8 cellular contexts compared by ENCODE assay signal in genomic region chr3:128068156-128068620, GRCh38. TPM values are rescaled to one million over a fixed set of nuclear protein-coding genes. Genes with fewer than 3 reads are reported as not detected.
DNase-seq lines count a peak whose midpoint lies in the region; ATAC-seq and FAIRE-seq lines count a peak whose summit lies in the region.

No MANE protein-coding gene starts in this region.

- POLR2A ChIA-PET in activated naive CD8-positive, alpha-beta T cell treated with anti-CD3 and anti-CD28 coated beads, Interleukin-2, amount 10 ng/mL, durations not matched to agents 7 days and 5 days (lab: Charles Lee), result no interaction called here

- H3K9me3 Mint-ChIP-seq in activated naive CD8-positive, alpha-beta T cell treated with anti-CD3 and anti-CD28 coated beads, Interleukin-2, amount 10 ng/mL, durations not matched to agents 7 days and 5 days, result no peaks in the 10 kb centered on the region

- peak overlapping the region; percentile 51 for H3K27ac Mint-ChIP-seq in activated naive CD8-positive, alpha-beta T cell treated with anti-CD3 and anti-CD28 coated beads, Interleukin-2, amount 10 ng/mL, durations not matched to agents 7 days and 5 days

- peak; percentile 27 for DNase-seq in stimulated activated CD4-positive, alpha-beta T cell treated with anti-CD3 and anti-CD28 coated beads, Interleukin-15, amount 100 ng/mL, for 24 hours
- no peak for DNase-seq in stimulated activated CD4-positive, alpha-beta T cell treated with anti-CD3 and anti-CD28 coated beads, Interleukin-4, amount 100 ng/mL, for 1 hour
- peak; percentile 25 for DNase-seq in NCI-H1694 treated with DMSO at 0.1 percent for 48 hours (lab: John Stamatoyannopoulos, UW)
- no peak for DNase-seq in activated naive CD8-positive, alpha-beta T cell treated with anti-CD3 and anti-CD28 coated beads, Interleukin-2, amount 10 ng/mL, durations not matched to agents 7 days and 5 days
- DNase-seq in inferior parietal cortex (ENCODE audit: extremely low spot score), result peak; percentile 35
- peak; percentile 56 for DNase-seq in urothelium cell line (ENCODE audit: low spot score)

- no peak overlapping the region for H3K4me3 Mint-ChIP-seq in activated naive CD8-positive, alpha-beta T cell treated with anti-CD3 and anti-CD28 coated beads, Interleukin-2, amount 10 ng/mL, durations not matched to agents 7 days and 5 days

- FAIRE-seq in urothelium cell line (lab: Jason Lieb, UNC), result no peak

- H3K36me3 Mint-ChIP-seq in activated naive CD8-positive, alpha-beta T cell treated with anti-CD3 and anti-CD28 coated beads, Interleukin-2, amount 10 ng/mL, durations not matched to agents 7 days and 5 days, result peaks cover 31% of the 10 kb centered on the region

- peak; percentile 34 for ATAC-seq in activated naive CD8-positive, alpha-beta T cell treated with anti-CD3 and anti-CD28 coated beads, Interleukin-2, amount 10 ng/mL, durations not matched to agents 7 days and 5 days (ENCODE audit: low read depth)
- ATAC-seq in GM19455 (IDR thresholded peaks at IDR 0.05; ENCODE audit: unreplicated experiment) (no peak), HG03571 (IDR thresholded peaks at IDR 0.05; ENCODE audit: unreplicated experiment) (no peak)

- peaks cover 8% of the 10 kb centered on the region for H3K4me1 Mint-ChIP-seq in activated naive CD8-positive, alpha-beta T cell treated with anti-CD3 and anti-CD28 coated beads, Interleukin-2, amount 10 ng/mL, durations not matched to agents 7 days and 5 days

- H3K27me3 Mint-ChIP-seq in activated naive CD8-positive, alpha-beta T cell treated with anti-CD3 and anti-CD28 coated beads, Interleukin-2, amount 10 ng/mL, durations not matched to agents 7 days and 5 days, result no peaks in the 10 kb centered on the region

RNA-seq across cellular contexts. Expression of gene SEC61A1, which starts 16.0 kb away (rescaled TPM):
- 100 to 1,000 TPM; 119 to 126 TPM for total RNA-seq in activated naive CD8-positive, alpha-beta T cell treated with anti-CD3 and anti-CD28 coated beads, Interleukin-2, amount 10 ng/mL, durations not matched to agents 7 days and 5 days

RNA-seq across cellular contexts. Expression of gene RUVBL1, which starts 55.4 kb away (rescaled TPM):
- 10 to 100 TPM; 37.0 to 37.2 TPM for total RNA-seq in activated naive CD8-positive, alpha-beta T cell treated with anti-CD3 and anti-CD28 coated beads, Interleukin-2, amount 10 ng/mL, durations not matched to agents 7 days and 5 days

Comparison
In these comparisons a context has a peak if more than half of its experiments do, and no peak if none do; other contexts are left out.
1. DNase-seq: peak in stimulated activated CD4-positive, alpha-beta T cell treated with anti-CD3 and anti-CD28 coated beads, Interleukin-15, amount 100 ng/mL, for 24 hours (single experiment), NCI-H1694 treated with DMSO at 0.1 percent for 48 hours (single experiment), inferior parietal cortex (single experiment) and urothelium cell line (single experiment); none in stimulated activated CD4-positive, alpha-beta T cell treated with anti-CD3 and anti-CD28 coated beads, Interleukin-4, amount 100 ng/mL, for 1 hour (single experiment) and activated naive CD8-positive, alpha-beta T cell treated with anti-CD3 and anti-CD28 coated beads, Interleukin-2, amount 10 ng/mL, durations not matched to agents 7 days and 5 days (single experiment).